ENCODE assay signal across 12 cellular contexts in the genomic region with DNA sequence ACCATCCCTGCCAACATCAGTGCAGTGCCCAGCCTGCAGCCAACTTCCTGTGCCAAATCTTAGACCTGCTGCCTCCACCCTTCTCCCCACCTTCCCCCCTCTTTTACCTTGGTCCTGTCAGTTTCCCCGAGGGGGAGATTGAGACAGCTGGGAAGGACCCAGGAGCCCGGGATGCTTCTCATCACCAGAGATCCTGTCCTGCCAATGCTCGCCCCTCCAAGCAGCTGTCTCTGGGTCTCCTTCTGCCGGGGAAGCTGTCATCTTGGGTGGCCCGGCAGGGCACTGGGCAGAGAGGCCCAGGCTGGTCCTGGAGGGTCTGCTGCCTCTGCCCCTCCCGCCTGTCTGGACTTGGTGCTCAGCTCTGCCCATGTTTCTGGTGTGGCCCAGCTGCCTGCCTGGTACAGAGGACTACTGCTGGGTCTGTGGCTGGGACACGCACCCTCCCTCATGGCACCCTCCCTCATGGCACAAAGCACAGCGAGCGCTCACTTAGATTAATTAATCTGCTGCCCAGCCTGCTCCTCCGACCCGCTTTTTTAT.
"Had no signal": no experiment of that assay in that cellular context is flagged by ENCODE, and none has a peak within 500 bp of the region (broad histone marks: within the 10 kb centered on the region; RNA-seq: fewer than 3 reads in every experiment).

No MANE protein-coding gene starts in this region.

- H3K4me3 ChIP-seq: ascending aorta, neural progenitor cell, SK-N-MC, upper lobe of left lung had no signal

- H3K36me3 ChIP-seq: ascending aorta, neural progenitor cell, upper lobe of left lung had no signal

- H3K27ac ChIP-seq: ascending aorta, neural progenitor cell, SK-N-MC, upper lobe of left lung had no signal

- ATAC-seq: activated naive CD8-positive, alpha-beta T cell treated with anti-CD3 and anti-CD28 coated beads, Interleukin-2, amount 50 U/mL, for 24 hours; esophagus mucosa had no signal

- H3K27me3 ChIP-seq: ascending aorta, upper lobe of left lung had no signal

- DNase-seq: activated CD4-positive, alpha-beta T cell treated with anti-CD3 and anti-CD28 coated beads for 1 hour; activated CD4-positive, alpha-beta T cell treated with anti-CD3 and anti-CD28 coated beads, Interleukin-2, amount 50 U/mL, for 4 hours; activated naive CD4-positive, alpha-beta T cell treated with anti-CD3 and anti-CD28 coated beads for 36 hours; activated naive CD8-positive, alpha-beta T cell treated with anti-CD3 and anti-CD28 coated beads, Interleukin-2, amount 50 U/mL, for 24 hours; stimulated activated CD4-positive, alpha-beta T cell treated with anti-CD3 and anti-CD28 coated beads, Interleukin-4, amount 100 ng/mL, for 24 hours; stimulated activated naive CD4-positive, alpha-beta T cell; T-helper 9 cell had no signal
